Comparison of ENCODE assay signal across 8 cellular contexts in the genomic region with DNA sequence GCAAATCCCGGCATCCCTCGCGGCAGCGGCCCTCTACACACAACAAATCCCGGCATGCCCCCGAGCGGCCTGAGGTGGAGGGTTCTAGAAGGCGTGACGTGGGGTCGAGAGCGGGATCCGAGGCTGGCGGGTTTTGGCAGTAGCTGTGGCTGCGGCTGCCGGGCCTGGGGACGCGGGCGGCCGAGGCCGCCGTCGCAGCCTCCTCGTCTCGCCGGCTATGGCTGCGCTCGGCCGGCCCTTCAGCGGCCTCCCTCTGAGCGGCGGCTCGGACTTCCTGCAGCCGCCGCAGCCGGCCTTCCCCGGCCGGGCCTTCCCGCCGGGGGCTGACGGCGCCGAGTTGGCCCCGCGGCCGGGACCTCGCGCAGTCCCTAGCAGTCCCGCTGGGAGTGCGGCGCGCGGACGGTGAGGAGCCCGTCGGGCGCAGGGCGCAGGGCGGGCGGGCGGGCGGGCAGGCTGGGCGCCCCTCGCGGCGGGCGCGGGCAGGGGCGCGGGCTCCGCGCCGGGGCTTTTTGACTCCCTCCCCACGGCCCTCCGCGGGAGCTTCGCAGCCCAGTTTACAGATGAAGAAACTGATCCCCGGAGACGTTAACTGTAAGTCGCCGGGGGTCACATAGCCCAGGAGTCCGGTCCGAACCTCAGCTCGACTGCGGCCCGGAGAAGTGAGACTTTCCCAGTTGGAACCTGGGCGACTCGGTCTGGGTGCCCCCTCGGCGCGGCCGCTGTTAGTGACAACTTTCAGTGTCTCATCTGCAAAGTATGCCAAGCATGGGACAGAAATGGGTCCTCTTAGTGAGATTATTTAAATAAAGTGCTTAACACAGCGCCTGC. TPM values are rescaled to one million over a fixed set of nuclear protein-coding genes. Genes with fewer than 3 reads are reported as not detected.
DNase-seq lines count a peak whose midpoint lies in the region; ATAC-seq and TF ChIP-seq lines count a peak whose summit lies in the region.

A gene with protein sequence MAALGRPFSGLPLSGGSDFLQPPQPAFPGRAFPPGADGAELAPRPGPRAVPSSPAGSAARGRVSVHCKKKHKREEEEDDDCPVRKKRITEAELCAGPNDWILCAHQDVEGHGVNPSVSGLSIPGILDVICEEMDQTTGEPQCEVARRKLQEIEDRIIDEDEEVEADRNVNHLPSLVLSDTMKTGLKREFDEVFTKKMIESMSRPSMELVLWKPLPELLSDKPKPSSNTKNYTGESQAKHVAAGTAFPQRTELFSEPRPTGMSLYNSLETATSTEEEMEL (plus strand): TSS at position 63 of the 828 bp plus-strand sequence. CDS start 155 bp downstream, at position 218.

- peaks cover 9 to 17% of the 10 kb centered on the region in 2 donors for H3K4me1 ChIP-seq in thoracic aorta (ENCODE audit: control insufficient read depth in 1 of 2, low read depth in 2 of 2)

- H3K27ac ChIP-seq in thoracic aorta, result peak within 1 kb of the TSS; percentile 96 to 99

- peak within 1 kb of the TSS; percentile 91 for H3K4me3 Mint-ChIP-seq in activated naive CD8-positive, alpha-beta T cell treated with anti-CD3 and anti-CD28 coated beads for 36 hours
- H3K4me3 Mint-ChIP-seq in glutamatergic neuron (ENCODE audit: unreplicated experiment) (peak within 1 kb of the TSS; percentile 92), osteocyte (ENCODE audit: unreplicated experiment) (peak within 1 kb of the TSS; percentile 89)

- no peaks in the 10 kb centered on the region for H3K27me3 ChIP-seq in thoracic aorta (replicated peaks; ENCODE audit: insufficient read depth)

- DNase-seq in NCI-H1105 (lab: John Stamatoyannopoulos, UW) (peak; percentile 90), SKM-1 (lab: John Stamatoyannopoulos, UW; ENCODE audit: unreplicated experiment) (peak; percentile 85), glutamatergic neuron (peak; percentile 95), osteocyte (ENCODE audit: extremely low spot score, unreplicated experiment) (peak; percentile 97), thoracic aorta (ENCODE audit: low spot score) (peak; percentile 90)
- peak; percentile 92 for DNase-seq in activated naive CD8-positive, alpha-beta T cell treated with anti-CD3 and anti-CD28 coated beads for 36 hours

- peak; percentile 20; the same call in 2 of the 3 replicates for TF ChIP-seq CTCF in GM12872 (IDR thresholded peaks at IDR 0.05; ENCODE audit: insufficient read depth, low read depth, low read length)
- peak; percentile 23 for TF ChIP-seq CTCF in glutamatergic neuron (IDR thresholded peaks at IDR 0.05; ENCODE audit: partially characterized antibody, unreplicated experiment)
- peak; percentile 10 for TF ChIP-seq CTCF in osteocyte (IDR thresholded peaks at IDR 0.05)
- TF ChIP-seq CTCF in thoracic aorta (IDR thresholded peaks at IDR 0.05), result peak; percentile 20

- H3K9me3 Mint-ChIP-seq in activated naive CD8-positive, alpha-beta T cell treated with anti-CD3 and anti-CD28 coated beads for 36 hours, result peaks cover 4% of the 10 kb centered on the region
- peaks cover 2% of the 10 kb centered on the region for H3K9me3 Mint-ChIP-seq in glutamatergic neuron (ENCODE audit: unreplicated experiment)
- H3K9me3 Mint-ChIP-seq in osteocyte (ENCODE audit: unreplicated experiment), result no peaks in the 10 kb centered on the region

- peak; percentile 93 for ATAC-seq in HG02642 (IDR thresholded peaks at IDR 0.05; ENCODE audit: poor library complexity, unreplicated experiment)
- peak; percentile 95 for ATAC-seq in thoracic aorta (ENCODE audit: insufficient number of reproducible peaks, low FRiP score, low read depth)

- peaks cover 20% of the 10 kb centered on the region for H3K4me1 Mint-ChIP-seq in activated naive CD8-positive, alpha-beta T cell treated with anti-CD3 and anti-CD28 coated beads for 36 hours
- H3K4me1 Mint-ChIP-seq in glutamatergic neuron (ENCODE audit: low read depth, unreplicated experiment), result peaks cover 5% of the 10 kb centered on the region
- H3K4me1 Mint-ChIP-seq in osteocyte (ENCODE audit: unreplicated experiment), result peaks cover 20% of the 10 kb centered on the region

- no peaks in the 10 kb centered on the region for H3K36me3 ChIP-seq in thoracic aorta

- H3K36me3 Mint-ChIP-seq in activated naive CD8-positive, alpha-beta T cell treated with anti-CD3 and anti-CD28 coated beads for 36 hours, result peaks cover 22% of the 10 kb centered on the region
- H3K36me3 Mint-ChIP-seq in glutamatergic neuron (ENCODE audit: unreplicated experiment), result no peaks in the 10 kb centered on the region
- H3K36me3 Mint-ChIP-seq in osteocyte (ENCODE audit: unreplicated experiment), result peaks cover 11% of the 10 kb centered on the region

- no peaks in the 10 kb centered on the region for H3K27me3 Mint-ChIP-seq in activated naive CD8-positive, alpha-beta T cell treated with anti-CD3 and anti-CD28 coated beads for 36 hours
- H3K27me3 Mint-ChIP-seq in glutamatergic neuron (ENCODE audit: unreplicated experiment) (peaks cover 4% of the 10 kb centered on the region), osteocyte (ENCODE audit: unreplicated experiment) (no peaks in the 10 kb centered on the region)

- no peaks in the 10 kb centered on the region for H3K9me3 ChIP-seq in thoracic aorta

- peak within 1 kb of the TSS; percentile 94 for H3K27ac Mint-ChIP-seq in activated naive CD8-positive, alpha-beta T cell treated with anti-CD3 and anti-CD28 coated beads for 36 hours
- peak within 1 kb of the TSS; percentile 45 for H3K27ac Mint-ChIP-seq in glutamatergic neuron (ENCODE audit: unreplicated experiment)
- H3K27ac Mint-ChIP-seq in osteocyte (ENCODE audit: unreplicated experiment), result peak within 1 kb of the TSS; percentile 93

- H3K4me3 ChIP-seq in thoracic aorta, result peak within 1 kb of the TSS; percentile 97

RNA-seq across cellular contexts. Expression of the gene that starts here (rescaled TPM):
- total RNA-seq in activated naive CD8-positive, alpha-beta T cell treated with anti-CD3 and anti-CD28 coated beads for 36 hours, result 10 to 100 TPM; 27.6 to 29.2 TPM
- 11.7 TPM for total RNA-seq in glutamatergic neuron (ENCODE audit: unreplicated experiment)
- 21.9 and 23.6 TPM in 2 replicates for total RNA-seq in osteocyte
- total RNA-seq in thoracic aorta, result 10 to 100 TPM; 15.2 to 18.4 TPM

Comparison
In these comparisons a context has a peak if more than half of its experiments do, and no peak if none do; other contexts are left out.
1. Peak in every context shown above with its lines: DNase-seq, ATAC-seq, H3K4me3 ChIP-seq and H3K27ac ChIP-seq.